In the genomic region with DNA sequence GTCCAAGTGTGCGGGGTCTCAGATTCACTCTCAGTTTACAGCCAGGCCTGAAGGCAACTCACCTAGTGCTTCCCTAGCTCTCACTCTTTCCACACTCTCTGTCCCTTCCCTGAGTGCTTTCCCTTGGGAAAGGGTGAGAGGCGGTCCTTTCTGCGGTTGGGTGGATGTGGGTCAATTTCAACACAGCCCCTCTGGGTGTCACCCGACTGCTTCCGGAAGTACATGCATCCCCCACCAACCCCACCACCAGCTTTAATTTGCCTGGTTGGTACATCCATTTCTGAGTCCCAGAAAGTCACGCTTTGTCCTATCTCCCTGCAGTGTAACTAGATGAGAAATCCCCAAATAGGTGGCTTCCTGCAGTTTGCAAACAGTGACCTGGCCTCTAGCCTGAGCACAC, we compare ENCODE assay signal across 23 cellular contexts.
"Had no signal": no experiment of that assay in that cellular context is flagged by ENCODE, and none has a peak within 500 bp of the region (broad histone marks: within the 10 kb centered on the region; RNA-seq: fewer than 3 reads in every experiment).

No MANE protein-coding gene starts in this region.

- H3K27me3 Mint-ChIP-seq: naive B cell; natural killer cell treated with Interleukin-12 subunit alpha and Interleukin-12 subunit beta and Interleukin-15 and Interleukin-18, amount 100 ng/mL, for 72 hours had no signal

- H3K27ac Mint-ChIP-seq: memory B cell; mesothelial cell of epicardium; natural killer cell treated with Interleukin-12 subunit alpha and Interleukin-12 subunit beta and Interleukin-15 and Interleukin-18, amount 100 ng/mL, for 72 hours; stimulated activated effector memory CD8-positive, alpha-beta T cell treated with anti-CD3 and anti-CD28 coated beads, Interleukin-12 subunit alpha, Interleukin-12 subunit beta, amount 100 ng/mL, for 72 hours had no signal

- H3K4me1 ChIP-seq: psoas muscle, sigmoid colon, stomach, tibial artery, upper lobe of left lung had no signal

- H3K4me3 Mint-ChIP-seq: memory B cell; mesothelial cell of epicardium; naive B cell; natural killer cell treated with Interleukin-12 subunit alpha and Interleukin-12 subunit beta and Interleukin-15 and Interleukin-18, amount 100 ng/mL, for 72 hours; stimulated activated effector memory CD8-positive, alpha-beta T cell treated with anti-CD3 and anti-CD28 coated beads, Interleukin-12 subunit alpha, Interleukin-12 subunit beta, amount 100 ng/mL, for 72 hours had no signal

- H3K4me3 ChIP-seq: coronary artery, lung, mucosa of descending colon, psoas muscle, sigmoid colon, stomach, tibial artery, upper lobe of left lung had no signal

- H3K4me1 Mint-ChIP-seq: memory B cell; naive B cell; stimulated activated effector memory CD8-positive, alpha-beta T cell treated with anti-CD3 and anti-CD28 coated beads, Interleukin-12 subunit alpha, Interleukin-12 subunit beta, amount 100 ng/mL, for 72 hours had no signal

- DNase-seq: dermis blood vessel endothelial cell; effector memory CD4-positive, alpha-beta T cell; erythroblast; head of caudate nucleus; mucosa of descending colon; naive B cell; nucleus accumbens; psoas muscle; right cardiac atrium; stimulated activated CD4-positive, alpha-beta T cell treated with anti-CD3 and anti-CD28 coated beads, Interleukin-2, amount 100 ng/mL, for 24 hours; stimulated activated CD4-positive, alpha-beta T cell treated with anti-CD3 and anti-CD28 coated beads, Interleukin-4, amount 100 ng/mL, for 24 hours; stimulated activated naive CD4-positive, alpha-beta T cell treated with Interleukin-2 at 50 U/mL for 16 hours; stomach; tibial artery; upper lobe of left lung had no signal

- H3K9me3 ChIP-seq: mucosa of descending colon, psoas muscle, sigmoid colon, stomach, tibial artery, upper lobe of left lung had no signal

- H3K36me3 ChIP-seq: sigmoid colon, stomach, tibial artery, upper lobe of left lung had no signal

- ATAC-seq: left lobe of liver; mucosa of descending colon; natural killer cell treated with Interleukin-12 subunit alpha and Interleukin-12 subunit beta and Interleukin-15 and Interleukin-18, amount 100 ng/mL, for 72 hours; psoas muscle; right cardiac atrium; stimulated activated effector memory CD8-positive, alpha-beta T cell treated with anti-CD3 and anti-CD28 coated beads, Interleukin-12 subunit alpha, Interleukin-12 subunit beta, amount 100 ng/mL, for 72 hours had no signal

- H3K27ac ChIP-seq: coronary artery, psoas muscle, sigmoid colon, stomach, tibial artery, upper lobe of left lung had no signal

- H3K36me3 Mint-ChIP-seq: memory B cell; mesothelial cell of epicardium; naive B cell; natural killer cell treated with Interleukin-12 subunit alpha and Interleukin-12 subunit beta and Interleukin-15 and Interleukin-18, amount 100 ng/mL, for 72 hours; stimulated activated effector memory CD8-positive, alpha-beta T cell treated with anti-CD3 and anti-CD28 coated beads, Interleukin-12 subunit alpha, Interleukin-12 subunit beta, amount 100 ng/mL, for 72 hours had no signal

- H3K27me3 ChIP-seq: sigmoid colon, stomach, tibial artery, upper lobe of left lung had no signal
